ENCODE assay signal across 3 cellular contexts in genomic region chr2:101520246-101520645, GRCh38.
A peak's percentile ranks its signal among the peaks of the same experiment; 100 is the strongest.
TF ChIP-seq lines count a peak whose summit lies in the region.

No MANE protein-coding gene starts in this region.

TF ChIP-seq in SK-N-SH, 30 proteins besides CTCF, POLR2A, EP300 and RAD21:
- no peak for TF ChIP-seq TAF1 (IDR thresholded peaks at IDR 0.05; ENCODE audit: borderline replicate concordance, low read depth, low read length)
- peak; percentile 29; the same call in 1 of the 2 replicates for TF ChIP-seq FOSL2 (IDR thresholded peaks at IDR 0.05; ENCODE audit: borderline replicate concordance, low read depth)
- TF ChIP-seq TCF12 (IDR thresholded peaks at IDR 0.05), result peak; percentile 33; the same call in 1 of the 2 replicates

TF ChIP-seq in SK-N-SH treated with all-trans-retinoic acid at 6 μM for 48 hours, 23 proteins besides CTCF, POLR2A, EP300 and RAD21:
- no peak for TF ChIP-seq CSDC2 (CRISPR knock-in tag; IDR thresholded peaks at IDR 0.05)
- no peak for TF ChIP-seq ZC3H10 (CRISPR knock-in tag; IDR thresholded peaks at IDR 0.05)
- no peak for TF ChIP-seq ZNF70 (CRISPR knock-in tag; IDR thresholded peaks at IDR 0.05)

TF ChIP-seq in endothelial cell of umbilical vein, 7 proteins besides CTCF, POLR2A, EP300 and RAD21:
- TF ChIP-seq MYC (IDR thresholded peaks at IDR 0.05; ENCODE audit: low read depth, low read length), result no peak
- TF ChIP-seq JUN (IDR thresholded peaks at IDR 0.05; ENCODE audit: borderline replicate concordance, insufficient read depth, insufficient read length, low read depth), result peak; percentile 80
- TF ChIP-seq POLR2AphosphoS5 (IDR thresholded peaks at IDR 0.05; ENCODE audit: insufficient read depth, low read depth, low read length), result peak; percentile 54
- peak; percentile 76 for TF ChIP-seq GATA2 (IDR thresholded peaks at IDR 0.05; ENCODE audit: insufficient read depth, insufficient read length, low read depth, low read length)
- no peak for TF ChIP-seq EZH2 (IDR thresholded peaks at IDR 0.05; ENCODE audit: borderline replicate concordance, low read depth, low read length, severe bottlenecking)
- no peak for TF ChIP-seq MAX (IDR thresholded peaks at IDR 0.05; ENCODE audit: insufficient read depth, insufficient read length)
- TF ChIP-seq FOS (IDR thresholded peaks at IDR 0.05; ENCODE audit: borderline replicate concordance, insufficient read depth, low read length), result peak; percentile 81
